In the genomic region with DNA sequence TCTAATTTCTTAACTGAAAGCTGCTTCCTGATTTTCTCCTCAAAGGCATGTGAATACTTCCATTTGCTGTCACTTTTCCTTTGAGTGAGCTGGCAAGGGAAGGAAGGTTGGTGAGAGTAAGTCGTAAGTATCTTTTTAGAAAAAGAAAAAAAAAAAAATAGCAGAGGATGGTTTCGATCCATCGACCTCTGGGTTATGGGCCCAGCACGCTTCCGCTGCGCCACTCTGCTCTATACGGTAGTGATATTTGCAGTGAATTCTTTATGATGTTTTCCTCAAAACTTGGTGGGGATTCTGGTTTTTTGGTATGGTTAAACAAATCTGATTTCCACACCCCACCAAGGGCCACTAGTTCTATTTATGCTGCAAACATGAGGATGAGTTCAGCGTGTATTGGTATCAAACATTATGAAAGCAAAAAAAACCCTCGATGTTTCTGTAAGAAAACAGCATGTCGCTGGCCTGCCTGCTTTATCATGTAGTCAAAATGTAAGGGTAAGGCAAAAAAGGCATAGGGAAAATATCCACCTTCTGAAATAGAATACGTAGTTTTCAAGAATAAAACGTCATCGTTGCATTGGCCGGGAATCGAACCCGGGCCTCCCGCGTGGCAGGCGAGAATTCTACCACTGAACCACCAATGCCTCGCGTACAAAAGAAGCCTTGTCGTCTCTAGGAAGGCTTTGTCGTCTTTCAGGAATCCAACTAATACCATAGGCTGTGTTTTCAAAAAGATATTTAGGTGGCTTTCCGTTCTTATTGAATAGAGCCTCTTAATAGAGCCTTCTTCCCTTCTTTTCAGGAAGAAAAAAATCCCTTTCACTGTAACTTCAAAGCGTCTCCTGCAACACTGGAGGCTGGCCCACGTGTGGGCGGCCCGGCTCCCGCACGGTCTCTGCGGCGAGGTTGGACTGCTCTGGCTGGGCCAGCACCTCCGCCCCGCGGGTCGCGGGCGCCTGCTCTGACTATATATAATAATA, we compare ENCODE assay signal across 8 cellular contexts. TPM values are rescaled to one million over a fixed set of nuclear protein-coding genes. Genes with fewer than 3 reads are reported as not detected.
DNase-seq lines count a peak whose midpoint lies in the region; ATAC-seq and TF ChIP-seq lines count a peak whose summit lies in the region.

No MANE protein-coding gene starts in this region.

- peak overlapping the region; percentile 83 for H3K4me3 Mint-ChIP-seq in chondrocyte (ENCODE audit: unreplicated experiment)

- ATAC-seq in GM18861 (IDR thresholded peaks at IDR 0.05; ENCODE audit: unreplicated experiment), result peak; percentile 51
- ATAC-seq in HG03103 (IDR thresholded peaks at IDR 0.05; ENCODE audit: low read depth, unreplicated experiment), result peak; percentile 54

- H3K4me1 ChIP-seq in A673 (ENCODE audit: insufficient read depth, low read length, poor library complexity, severe bottlenecking), result no peaks in the 10 kb centered on the region

- no peaks in the 10 kb centered on the region for H3K36me3 Mint-ChIP-seq in chondrocyte (ENCODE audit: low read depth)

- DNase-seq in A673 (ENCODE audit: low spot score), result peak; percentile 88
- peak; percentile 89 for DNase-seq in NCI-H2227 treated with DMSO at 0.1 percent for 48 hours (lab: John Stamatoyannopoulos, UW)
- DNase-seq in activated CD4-positive, alpha-beta T cell treated with anti-CD3 and anti-CD28 coated beads for 24 hours (ENCODE audit: low read depth in 2 of 2), result peak; percentile 80 to 87
- no peak for DNase-seq in chondrocyte (ENCODE audit: low spot score)
- peak; percentile 87 for DNase-seq in kidney tubule cell (ENCODE audit: low spot score)
- DNase-seq in stimulated activated CD4-positive, alpha-beta T cell treated with anti-CD3 and anti-CD28 coated beads, Interleukin-1b, Interleukin-23, amount 100 ng/mL, for 24 hours (ENCODE audit: low read depth in 4 of 4, low spot score in 1 of 4), result peak in 3 of 4 experiments; percentile 75 to 91 (median 80)

- BruUV-seq in A673 (replicated peaks; lab: Mats Ljungman, UMichigan), result no TSS peak

- peaks cover 3% of the 10 kb centered on the region for H3K4me1 Mint-ChIP-seq in chondrocyte (ENCODE audit: low read depth)

- no peaks in the 10 kb centered on the region for H3K27me3 ChIP-seq in A673 (replicated peaks; ENCODE audit: insufficient read depth, low read depth, low read length, poor library complexity)

- intact Hi-C loops in A673 (cut with micrococcal nuclease; ENCODE audit: unreplicated experiment), result loop anchor here (5.0 to 10.0 kb wide), 2 partner anchors 310 to 782 kb away; no protein-coding TSS in a partner anchor

- H3K9me3 ChIP-seq in A673 (ENCODE audit: low read depth, low read length, poor library complexity, severe bottlenecking), result no peaks in the 10 kb centered on the region

- POLR2A ChIA-PET in A673 (lab: Charles Lee; ENCODE audit: low non-redundant PET), result interaction anchor here (0.8 kb wide), 1 partner anchor 273 kb away, joined by 9 read pairs; no protein-coding TSS in a partner anchor

- no peak for TF ChIP-seq CTCF in A673 (conservative IDR thresholded peaks at IDR 0.05; ENCODE audit: low read depth, low read length)
- TF ChIP-seq CTCF in chondrocyte (IDR thresholded peaks at IDR 0.05), result no peak

- H3K27me3 Mint-ChIP-seq in chondrocyte (ENCODE audit: low read depth), result peaks cover 4% of the 10 kb centered on the region

- H3K27ac ChIP-seq in A673 (ENCODE audit: low read depth, low read length, poor library complexity, severe bottlenecking), result peak overlapping the region; percentile 87

- peak overlapping the region; percentile 85 for H3K27ac Mint-ChIP-seq in chondrocyte (ENCODE audit: unreplicated experiment)

- no peaks in the 10 kb centered on the region for H3K9me3 Mint-ChIP-seq in chondrocyte (ENCODE audit: low read depth)

- H3K36me3 ChIP-seq in A673 (ENCODE audit: insufficient read depth, low read length, poor library complexity, severe bottlenecking), result no peaks in the 10 kb centered on the region

- CTCF ChIA-PET in A673 (lab: Charles Lee), result interaction anchor here (0.5 kb wide), 1 partner anchor 19 kb away, joined by 4 read pairs; no protein-coding TSS in a partner anchor

- peak overlapping the region; percentile 82 for H3K4me3 ChIP-seq in A673 (ENCODE audit: low read depth, low read length, poor library complexity, severe bottlenecking)

RNA-seq across cellular contexts. Expression of a gene that starts 9.6 kb away (rescaled TPM):
- total RNA-seq in A673 (2021) (not detected in 2 replicates), chondrocyte (not detected in 3 replicates)

RNA-seq across cellular contexts. Expression of a gene that starts 54.4 kb away (rescaled TPM):
- total RNA-seq in A673 (2021) (0.32 and 0.46 TPM in 2 replicates), chondrocyte (not detected in 3 replicates)
